Comparison of ENCODE assay signal across 14 cellular contexts in the genomic region with DNA sequence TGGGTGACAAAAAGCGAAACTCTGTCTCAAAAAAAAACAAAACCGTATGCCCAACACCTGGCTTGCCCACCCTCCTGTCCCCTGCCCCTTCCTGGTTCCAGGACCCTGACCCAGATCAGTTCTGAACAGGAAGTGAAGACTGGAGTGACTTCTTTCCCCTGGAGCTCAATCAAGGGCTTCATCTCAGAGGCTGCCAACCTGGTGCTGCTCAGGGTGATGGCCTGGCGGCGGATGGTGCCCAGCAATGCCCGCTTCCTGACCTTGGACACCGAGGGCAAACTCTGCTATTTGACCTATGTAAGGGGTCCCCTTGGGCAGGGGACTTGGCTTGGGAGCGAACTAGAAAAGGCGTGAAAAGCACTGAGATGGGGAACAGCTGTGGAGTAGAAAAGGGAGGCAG. TPM values are rescaled to one million over a fixed set of nuclear protein-coding genes. Genes with fewer than 3 reads are reported as not detected.
DNase-seq lines count a peak whose midpoint lies in the region; ATAC-seq, FAIRE-seq and TF ChIP-seq lines count a peak whose summit lies in the region.
"Had no signal": no experiment of that assay in that cellular context is flagged by ENCODE, and none has a peak within 500 bp of the region (broad histone marks: within the 10 kb centered on the region; RNA-seq: fewer than 3 reads in every experiment).

No MANE protein-coding gene starts in this region.

- DNase-seq in GM12891 (ENCODE audit: insufficient read length, low spot score) (no peak), progenitor cell of endocrine pancreas (ENCODE audit: low spot score, unreplicated experiment) (no peak), RPMI8226 (no peak)
- DNase-seq in stimulated activated CD4-positive, alpha-beta T cell treated with anti-CD3 and anti-CD28 coated beads, Interleukin-12 subunit alpha, Interleukin-12 subunit beta, amount 100 ng/mL, for 4 hours, result no peak
- DNase-seq: COR-L47; GOT3; NCI-H187; NCI-H446 treated with DMSO at 0.1 percent for 48 hours; NK-92 treated with Interleukin-12 subunit alpha and Interleukin-12 subunit beta, amount 100 ng/mL, for 24 hours had no signal

- peak overlapping the region; percentile 55 for H3K4me2 ChIP-seq in BLaER1
- H3K4me2 ChIP-seq: A549 had no signal

- peaks cover 49% of the 10 kb centered on the region for H3K4me1 ChIP-seq in BLaER1

- no peaks in the 10 kb centered on the region for H3K36me3 Mint-ChIP-seq in dendritic cell treated with granulocyte-macrophage colony-stimulating factor and Interleukin-4, amounts not matched to agents 40 ng/mL and 50 ng/mL, for 4 days (ENCODE audit: low read depth)
- peaks cover 2% of the 10 kb centered on the region for H3K36me3 Mint-ChIP-seq in progenitor cell of endocrine pancreas (ENCODE audit: insufficient read depth)

- peak overlapping the region; percentile 5 for H3K4me3 Mint-ChIP-seq in dendritic cell treated with granulocyte-macrophage colony-stimulating factor and Interleukin-4, amounts not matched to agents 40 ng/mL and 50 ng/mL, for 4 days
- no peak overlapping the region for H3K4me3 Mint-ChIP-seq in progenitor cell of endocrine pancreas (ENCODE audit: low read depth)

- no peaks in the 10 kb centered on the region for H3K27me3 ChIP-seq in BLaER1

- no peak overlapping the region for H3K9ac ChIP-seq in BLaER1

- no peaks in the 10 kb centered on the region for H3K27me3 Mint-ChIP-seq in dendritic cell treated with granulocyte-macrophage colony-stimulating factor and Interleukin-4, amounts not matched to agents 40 ng/mL and 50 ng/mL, for 4 days
- H3K27me3 Mint-ChIP-seq in progenitor cell of endocrine pancreas, result no peaks in the 10 kb centered on the region

- no peak overlapping the region for H3K27ac ChIP-seq in BLaER1
- H3K27ac ChIP-seq: A549, RWPE1 had no signal

- no peaks in the 10 kb centered on the region for H4K20me1 ChIP-seq in BLaER1

- peaks cover 4% of the 10 kb centered on the region; the same call in 1 of the 2 replicates for H3K9me3 ChIP-seq in BLaER1

- H3K27ac Mint-ChIP-seq in dendritic cell treated with granulocyte-macrophage colony-stimulating factor and Interleukin-4, amounts not matched to agents 40 ng/mL and 50 ng/mL, for 4 days, result peak overlapping the region; percentile 78
- H3K27ac Mint-ChIP-seq in progenitor cell of endocrine pancreas, result peak overlapping the region; percentile 50

- FAIRE-seq in GM12891 (lab: Jason Lieb, UNC), result no peak
- FAIRE-seq: A549 had no signal

- no peaks in the 10 kb centered on the region for H3K36me3 ChIP-seq in BLaER1

- peaks cover 75% of the 10 kb centered on the region for H3K4me1 Mint-ChIP-seq in dendritic cell treated with granulocyte-macrophage colony-stimulating factor and Interleukin-4, amounts not matched to agents 40 ng/mL and 50 ng/mL, for 4 days (ENCODE audit: low read depth)
- peaks cover 13% of the 10 kb centered on the region for H3K4me1 Mint-ChIP-seq in progenitor cell of endocrine pancreas (ENCODE audit: low read depth)

- TF ChIP-seq CTCF in progenitor cell of endocrine pancreas (IDR thresholded peaks at IDR 0.05; ENCODE audit: unreplicated experiment), result no peak

- no peak for TF ChIP-seq POLR2A in GM12891 (IDR thresholded peaks at IDR 0.05; ENCODE audit: low read depth, low read length)
- no peak for TF ChIP-seq POLR2A in GM18505 (IDR thresholded peaks at IDR 0.05; ENCODE audit: borderline replicate concordance, extremely low read depth, insufficient read depth, insufficient read length)

- H3K9me3 Mint-ChIP-seq in dendritic cell treated with granulocyte-macrophage colony-stimulating factor and Interleukin-4, amounts not matched to agents 40 ng/mL and 50 ng/mL, for 4 days, result no peaks in the 10 kb centered on the region
- H3K9me3 Mint-ChIP-seq in progenitor cell of endocrine pancreas (ENCODE audit: low read depth), result no peaks in the 10 kb centered on the region

- intact Hi-C loops in dendritic cell treated with granulocyte-macrophage colony-stimulating factor and Interleukin-4, amounts not matched to agents 40 ng/mL and 50 ng/mL, for 4 days (cut with micrococcal nuclease), result no loop called here

- no peak overlapping the region for H3K4me3 ChIP-seq in BLaER1
- H3K4me3 ChIP-seq: A549 had no signal

- no peak for ATAC-seq in GM18505 (IDR thresholded peaks at IDR 0.05; ENCODE audit: unreplicated experiment)
- ATAC-seq: A549 had no signal

TF ChIP-seq in GM12891, 5 proteins besides CTCF, POLR2A, EP300 and RAD21:
- TF ChIP-seq SPI1 (IDR thresholded peaks at IDR 0.05; ENCODE audit: low read depth, low read length), result 0 out of 2 replicates have a peak, but pooled peaks have one; percentile 8
- no peak for TF ChIP-seq PAX5 (IDR thresholded peaks at IDR 0.05; ENCODE audit: insufficient read depth, low read length, severe bottlenecking)
TF ChIP-seq in GM12891: peak in this region for 1.

RNA-seq across cellular contexts. Expression of a gene that starts 5.9 kb away (rescaled TPM):
- not detected for polyA plus RNA-seq in GM12891 (2012; ENCODE audit: low read depth, missing spikeins)
- total RNA-seq in progenitor cell of endocrine pancreas, result 3.3 and 3.8 TPM in 2 replicates

RNA-seq across cellular contexts. Expression of a gene that starts 19.5 kb away (rescaled TPM):
- polyA plus RNA-seq in GM12891 (2012; ENCODE audit: low read depth, missing spikeins), result 0.09 TPM
- 0.33 and 0.34 TPM in 2 replicates for total RNA-seq in progenitor cell of endocrine pancreas

RNA-seq across cellular contexts. Expression of a gene that starts 37.1 kb away (rescaled TPM):
- polyA plus RNA-seq in GM12891 (2012; ENCODE audit: low read depth, missing spikeins), result 27.9 TPM
- 102 and 108 TPM in 2 replicates for total RNA-seq in progenitor cell of endocrine pancreas

RNA-seq across cellular contexts. Expression of a gene that starts 56.3 kb away (rescaled TPM):
- 0.28 TPM for polyA plus RNA-seq in GM12891 (2012; ENCODE audit: low read depth, missing spikeins)
- 281 and 305 TPM in 2 replicates for total RNA-seq in progenitor cell of endocrine pancreas
